Comparison of ENCODE assay signal across 11 cellular contexts in the genomic region with DNA sequence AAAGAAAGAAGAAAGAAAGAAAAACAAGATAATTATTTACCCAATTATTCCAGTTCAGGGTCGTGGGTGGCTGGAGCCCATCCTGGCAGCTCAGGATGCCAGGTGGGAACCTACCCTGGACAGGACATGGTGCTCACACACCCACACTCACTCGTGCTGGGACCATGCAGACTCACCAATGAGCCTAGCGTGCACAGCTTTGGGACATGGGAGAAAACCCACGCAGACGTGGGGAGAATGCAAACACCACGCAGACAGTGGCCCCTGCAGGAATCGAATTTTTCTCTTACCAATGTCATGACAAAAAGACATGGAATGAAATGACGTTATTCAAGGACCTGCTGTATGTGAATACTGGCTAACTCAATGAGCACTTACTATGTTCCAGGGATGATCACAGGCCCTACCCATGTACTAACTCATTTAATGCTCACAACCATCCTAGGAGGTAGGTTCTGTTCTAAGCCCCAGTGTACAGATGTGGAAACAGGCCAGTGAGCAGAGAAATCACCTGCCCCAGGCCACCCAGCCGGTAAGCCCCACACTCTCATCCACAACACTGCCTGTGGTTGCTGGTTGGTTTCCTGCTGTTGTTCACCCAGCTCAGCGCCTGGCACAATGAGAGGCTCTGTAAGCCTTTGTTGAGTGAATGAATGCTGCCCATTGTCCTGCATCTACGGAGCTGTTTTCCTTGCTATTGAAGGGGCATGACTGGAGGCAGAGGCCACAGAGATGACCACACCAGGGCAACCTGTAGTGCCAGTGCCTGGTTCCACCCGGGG. TPM values are rescaled to one million over a fixed set of nuclear protein-coding genes. Genes with fewer than 3 reads are reported as not detected.
A peak's percentile ranks its signal among the peaks of the same experiment; 100 is the strongest.
DNase-seq lines count a peak whose midpoint lies in the region; ATAC-seq and TF ChIP-seq lines count a peak whose summit lies in the region.
"Had no signal": no experiment of that assay in that cellular context is flagged by ENCODE, and none has a peak within 500 bp of the region (broad histone marks: within the 10 kb centered on the region; RNA-seq: fewer than 3 reads in every experiment).

No MANE protein-coding gene starts in this region.

- H3K27ac Mint-ChIP-seq in activated CD4-positive, alpha-beta memory T cell treated with anti-CD3 and anti-CD28 coated beads for 36 hours = no peak overlapping the region

- H3K9me3 Mint-ChIP-seq in activated CD4-positive, alpha-beta memory T cell treated with anti-CD3 and anti-CD28 coated beads for 36 hours = no peaks in the 10 kb centered on the region

- no peak for ATAC-seq in HG03025 (IDR thresholded peaks at IDR 0.05; ENCODE audit: low FRiP score, unreplicated experiment)

- in situ Hi-C loops in GM13977 (cut with MboI; ENCODE audit: low pct_unique_long_range_greater_than_20kb, low sequenced_read_pairs, unreplicated experiment) = no loop called here

- no peak overlapping the region for H3K4me3 Mint-ChIP-seq in activated CD4-positive, alpha-beta memory T cell treated with anti-CD3 and anti-CD28 coated beads for 36 hours
- H3K4me3 Mint-ChIP-seq: IgD-negative memory B cell had no signal

- H3K36me3 Mint-ChIP-seq in activated CD4-positive, alpha-beta memory T cell treated with anti-CD3 and anti-CD28 coated beads for 36 hours = no peaks in the 10 kb centered on the region
- H3K36me3 Mint-ChIP-seq: IgD-negative memory B cell had no signal

- POLR2A ChIA-PET in activated CD4-positive, alpha-beta memory T cell treated with anti-CD3 and anti-CD28 coated beads for 36 hours (lab: Charles Lee) = no interaction called here

- no peak for TF ChIP-seq CTCF in GM13977 (IDR thresholded peaks at IDR 0.05; ENCODE audit: extremely low read depth, insufficient read depth, missing control alignments)

- CTCF ChIA-PET in activated CD4-positive, alpha-beta memory T cell treated with anti-CD3 and anti-CD28 coated beads for 36 hours (lab: Charles Lee) = interaction anchor here (0.7 to 1.2 kb wide), 3 partner anchors 17 to 74 kb away, joined by 3 read pairs; partner anchors contain the start of gene C6orf89

- DNase-seq in activated naive CD4-positive, alpha-beta T cell treated with Interleukin-2 at 50 U/mL for 16 hours = peak; percentile 34
- DNase-seq in activated naive CD4-positive, alpha-beta T cell treated with anti-CD3 and anti-CD28 coated beads, Interleukin-2, amount 50 U/mL, for 16 hours = no peak
- peak; percentile 60 for DNase-seq in activated CD4-positive, alpha-beta memory T cell treated with anti-CD3 and anti-CD28 coated beads for 36 hours
- peak in 41 of 42 donors; percentile 26 to 95 (median 84) for DNase-seq in head of caudate nucleus
- DNase-seq in GM13977 (ENCODE audit: low spot score) = no peak
- no peak for DNase-seq in stimulated activated CD4-positive, alpha-beta T cell treated with anti-CD3 and anti-CD28 coated beads, Interleukin-15, amount 100 ng/mL, for 24 hours
- DNase-seq: stimulated activated CD4-positive, alpha-beta T cell treated with anti-CD3 and anti-CD28 coated beads, Interleukin-4, amount 100 ng/mL, for 1 hour had no signal

- intact Hi-C loops in activated CD4-positive, alpha-beta memory T cell treated with anti-CD3 and anti-CD28 coated beads for 36 hours (cut with micrococcal nuclease) = no loop called here
- intact Hi-C loops in head of caudate nucleus (cut with DNase I) = no loop called here

- peaks cover 3% of the 10 kb centered on the region for H3K27me3 Mint-ChIP-seq in activated CD4-positive, alpha-beta memory T cell treated with anti-CD3 and anti-CD28 coated beads for 36 hours

- peaks cover 34% of the 10 kb centered on the region for H3K4me1 Mint-ChIP-seq in activated CD4-positive, alpha-beta memory T cell treated with anti-CD3 and anti-CD28 coated beads for 36 hours (ENCODE audit: low read depth)

- peak overlapping the region; percentile 99 for H3K27ac ChIP-seq in temporal lobe (ENCODE audit: low read depth, low read length)
- H3K27ac ChIP-seq: neutrophil had no signal

RNA-seq across cellular contexts. Expression of gene PI16, which starts 6.8 kb away (rescaled TPM):
- total RNA-seq in activated CD4-positive, alpha-beta memory T cell treated with anti-CD3 and anti-CD28 coated beads for 36 hours = 1 to 10 TPM; 1.0 to 1.1 TPM
- total RNA-seq in temporal lobe = 0.25 TPM

RNA-seq across cellular contexts. Expression of gene MTCH1, which starts 38.2 kb away (rescaled TPM):
- 100 to 1,000 TPM; 109 to 114 TPM for total RNA-seq in activated CD4-positive, alpha-beta memory T cell treated with anti-CD3 and anti-CD28 coated beads for 36 hours
- total RNA-seq in temporal lobe = 131 TPM

RNA-seq across cellular contexts. Expression of gene FGD2, which starts 57.7 kb away (rescaled TPM):
- total RNA-seq in activated CD4-positive, alpha-beta memory T cell treated with anti-CD3 and anti-CD28 coated beads for 36 hours = under 1 TPM; 0.48 to 0.52 TPM
- total RNA-seq in temporal lobe = 2.2 TPM

Comparison
In these comparisons a context has a peak if more than half of its experiments do, and no peak if none do; other contexts are left out.
1. DNase-seq: peak in activated naive CD4-positive, alpha-beta T cell treated with Interleukin-2 at 50 U/mL for 16 hours (single experiment), activated CD4-positive, alpha-beta memory T cell treated with anti-CD3 and anti-CD28 coated beads for 36 hours (single experiment) and head of caudate nucleus (41 of 42); none in activated naive CD4-positive, alpha-beta T cell treated with anti-CD3 and anti-CD28 coated beads, Interleukin-2, amount 50 U/mL, for 16 hours (single experiment), GM13977 (single experiment) and stimulated activated CD4-positive, alpha-beta T cell treated with anti-CD3 and anti-CD28 coated beads, Interleukin-15, amount 100 ng/mL, for 24 hours (single experiment).